In genomic region chr6:158031445-158032353, GRCh38 we compare ENCODE assay signal across 1 cellular context.
A peak's percentile ranks its signal among the peaks of the same experiment; 100 is the strongest.
TF ChIP-seq lines count a peak whose summit lies in the region.

No MANE protein-coding gene starts in this region.

TF ChIP-seq in K562, 482 proteins besides CTCF, POLR2A, EP300 and RAD21 (continued from another document and continues in another):
- TF ChIP-seq ZBTB33 (CRISPR knock-in tag; IDR thresholded peaks at IDR 0.05) = peak; percentile 20; the same call in 1 of the 2 replicates
- TF ChIP-seq DMBX1 (CRISPR knock-in tag; IDR thresholded peaks at IDR 0.05; ENCODE audit: borderline replicate concordance) = peak; percentile 29; the same call in 1 of the 2 replicates
- no peak for TF ChIP-seq SIX5 (IDR thresholded peaks at IDR 0.05; ENCODE audit: borderline replicate concordance in 1 of 2, insufficient read depth in 1 of 2, low read depth in 1 of 2, low read length in 2 of 2)
- no peak for TF ChIP-seq DACH1 (IDR thresholded peaks at IDR 0.05; ENCODE audit: partially characterized antibody)
- TF ChIP-seq, protein P1, sequence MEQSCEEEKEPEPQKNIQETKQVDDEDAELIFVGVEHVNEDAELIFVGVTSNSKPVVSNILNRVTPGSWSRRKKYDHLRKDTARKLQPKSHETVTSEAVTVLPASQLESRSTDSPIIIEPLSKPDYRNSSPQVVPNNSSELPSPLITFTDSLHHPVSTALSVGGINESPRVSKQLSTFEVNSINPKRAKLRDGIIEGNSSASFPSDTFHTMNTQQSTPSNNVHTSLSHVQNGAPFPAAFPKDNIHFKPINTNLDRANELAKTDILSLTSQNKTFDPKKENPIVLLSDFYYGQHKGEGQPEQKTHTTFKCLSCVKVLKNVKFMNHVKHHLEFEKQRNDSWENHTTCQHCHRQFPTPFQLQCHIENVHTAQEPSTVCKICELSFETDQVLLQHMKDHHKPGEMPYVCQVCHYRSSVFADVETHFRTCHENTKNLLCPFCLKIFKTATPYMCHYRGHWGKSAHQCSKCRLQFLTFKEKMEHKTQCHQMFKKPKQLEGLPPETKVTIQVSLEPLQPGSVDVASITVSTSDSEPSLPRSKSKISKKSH (CRISPR knock-in tag; IDR thresholded peaks at IDR 0.05) = no peak
- TF ChIP-seq NCOA6 (IDR thresholded peaks at IDR 0.05) = no peak
- peak; percentile 69; the same call in 1 of the 2 replicates for TF ChIP-seq ZKSCAN1 (IDR thresholded peaks at IDR 0.05; ENCODE audit: low read depth, low read length)
- TF ChIP-seq CXXC5 (CRISPR knock-in tag; IDR thresholded peaks at IDR 0.05) = peak; percentile 1; the same call in 1 of the 2 replicates
- TF ChIP-seq CHD1 (IDR thresholded peaks at IDR 0.05; ENCODE audit: low read length) = no peak
- TF ChIP-seq, protein P2, sequence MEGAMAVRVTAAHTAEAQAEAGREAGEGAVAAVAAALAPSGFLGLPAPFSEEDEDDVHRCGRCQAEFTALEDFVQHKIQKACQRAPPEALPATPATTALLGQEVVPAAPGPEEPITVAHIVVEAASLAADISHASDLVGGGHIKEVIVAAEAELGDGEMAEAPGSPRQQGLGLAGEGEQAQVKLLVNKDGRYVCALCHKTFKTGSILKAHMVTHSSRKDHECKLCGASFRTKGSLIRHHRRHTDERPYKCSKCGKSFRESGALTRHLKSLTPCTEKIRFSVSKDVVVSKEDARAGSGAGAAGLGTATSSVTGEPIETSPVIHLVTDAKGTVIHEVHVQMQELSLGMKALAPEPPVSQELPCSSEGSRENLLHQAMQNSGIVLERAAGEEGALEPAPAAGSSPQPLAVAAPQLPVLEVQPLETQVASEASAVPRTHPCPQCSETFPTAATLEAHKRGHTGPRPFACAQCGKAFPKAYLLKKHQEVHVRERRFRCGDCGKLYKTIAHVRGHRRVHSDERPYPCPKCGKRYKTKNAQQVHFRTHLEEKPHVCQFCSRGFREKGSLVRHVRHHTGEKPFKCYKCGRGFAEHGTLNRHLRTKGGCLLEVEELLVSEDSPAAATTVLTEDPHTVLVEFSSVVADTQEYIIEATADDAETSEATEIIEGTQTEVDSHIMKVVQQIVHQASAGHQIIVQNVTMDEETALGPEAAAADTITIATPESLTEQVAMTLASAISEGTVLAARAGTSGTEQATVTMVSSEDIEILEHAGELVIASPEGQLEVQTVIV (CRISPR knock-in tag; IDR thresholded peaks at IDR 0.05; ENCODE audit: borderline replicate concordance) = no peak
- no peak for TF ChIP-seq ZNF274 (IDR thresholded peaks at IDR 0.05; ENCODE audit: borderline replicate concordance, low read depth, low read length)
- no peak for TF ChIP-seq POLR2AphosphoS2 (IDR thresholded peaks at IDR 0.05; ENCODE audit: low read length)
- TF ChIP-seq HNRNPH1 (optimal IDR thresholded peaks at IDR 0.05; ENCODE audit: low read depth, low read length) = no peak
- no peak for TF ChIP-seq TAL1 (IDR thresholded peaks at IDR 0.05)
- TF ChIP-seq ZNF174 (CRISPR knock-in tag; IDR thresholded peaks at IDR 0.05) = no peak
- TF ChIP-seq, protein P3, sequence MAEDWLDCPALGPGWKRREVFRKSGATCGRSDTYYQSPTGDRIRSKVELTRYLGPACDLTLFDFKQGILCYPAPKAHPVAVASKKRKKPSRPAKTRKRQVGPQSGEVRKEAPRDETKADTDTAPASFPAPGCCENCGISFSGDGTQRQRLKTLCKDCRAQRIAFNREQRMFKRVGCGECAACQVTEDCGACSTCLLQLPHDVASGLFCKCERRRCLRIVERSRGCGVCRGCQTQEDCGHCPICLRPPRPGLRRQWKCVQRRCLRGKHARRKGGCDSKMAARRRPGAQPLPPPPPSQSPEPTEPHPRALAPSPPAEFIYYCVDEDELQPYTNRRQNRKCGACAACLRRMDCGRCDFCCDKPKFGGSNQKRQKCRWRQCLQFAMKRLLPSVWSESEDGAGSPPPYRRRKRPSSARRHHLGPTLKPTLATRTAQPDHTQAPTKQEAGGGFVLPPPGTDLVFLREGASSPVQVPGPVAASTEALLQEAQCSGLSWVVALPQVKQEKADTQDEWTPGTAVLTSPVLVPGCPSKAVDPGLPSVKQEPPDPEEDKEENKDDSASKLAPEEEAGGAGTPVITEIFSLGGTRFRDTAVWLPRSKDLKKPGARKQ (CRISPR knock-in tag; IDR thresholded peaks at IDR 0.05) = no peak
- no peak for TF ChIP-seq HNRNPLL (IDR thresholded peaks at IDR 0.05; ENCODE audit: low read depth, low read length, poor library complexity, severe bottlenecking)
- TF ChIP-seq MED1 (CRISPR knock-in tag; IDR thresholded peaks at IDR 0.05; ENCODE audit: borderline replicate concordance) = no peak
- TF ChIP-seq, protein P4, sequence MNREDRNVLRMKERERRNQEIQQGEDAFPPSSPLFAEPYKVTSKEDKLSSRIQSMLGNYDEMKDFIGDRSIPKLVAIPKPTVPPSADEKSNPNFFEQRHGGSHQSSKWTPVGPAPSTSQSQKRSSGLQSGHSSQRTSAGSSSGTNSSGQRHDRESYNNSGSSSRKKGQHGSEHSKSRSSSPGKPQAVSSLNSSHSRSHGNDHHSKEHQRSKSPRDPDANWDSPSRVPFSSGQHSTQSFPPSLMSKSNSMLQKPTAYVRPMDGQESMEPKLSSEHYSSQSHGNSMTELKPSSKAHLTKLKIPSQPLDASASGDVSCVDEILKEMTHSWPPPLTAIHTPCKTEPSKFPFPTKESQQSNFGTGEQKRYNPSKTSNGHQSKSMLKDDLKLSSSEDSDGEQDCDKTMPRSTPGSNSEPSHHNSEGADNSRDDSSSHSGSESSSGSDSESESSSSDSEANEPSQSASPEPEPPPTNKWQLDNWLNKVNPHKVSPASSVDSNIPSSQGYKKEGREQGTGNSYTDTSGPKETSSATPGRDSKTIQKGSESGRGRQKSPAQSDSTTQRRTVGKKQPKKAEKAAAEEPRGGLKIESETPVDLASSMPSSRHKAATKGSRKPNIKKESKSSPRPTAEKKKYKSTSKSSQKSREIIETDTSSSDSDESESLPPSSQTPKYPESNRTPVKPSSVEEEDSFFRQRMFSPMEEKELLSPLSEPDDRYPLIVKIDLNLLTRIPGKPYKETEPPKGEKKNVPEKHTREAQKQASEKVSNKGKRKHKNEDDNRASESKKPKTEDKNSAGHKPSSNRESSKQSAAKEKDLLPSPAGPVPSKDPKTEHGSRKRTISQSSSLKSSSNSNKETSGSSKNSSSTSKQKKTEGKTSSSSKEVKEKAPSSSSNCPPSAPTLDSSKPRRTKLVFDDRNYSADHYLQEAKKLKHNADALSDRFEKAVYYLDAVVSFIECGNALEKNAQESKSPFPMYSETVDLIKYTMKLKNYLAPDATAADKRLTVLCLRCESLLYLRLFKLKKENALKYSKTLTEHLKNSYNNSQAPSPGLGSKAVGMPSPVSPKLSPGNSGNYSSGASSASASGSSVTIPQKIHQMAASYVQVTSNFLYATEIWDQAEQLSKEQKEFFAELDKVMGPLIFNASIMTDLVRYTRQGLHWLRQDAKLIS (CRISPR knock-in tag; IDR thresholded peaks at IDR 0.05) = no peak
- TF ChIP-seq ZNF586 (CRISPR knock-in tag; conservative IDR thresholded peaks at IDR 0.05) = no peak; the same call in 1 of the 2 replicates
- TF ChIP-seq, protein P5, sequence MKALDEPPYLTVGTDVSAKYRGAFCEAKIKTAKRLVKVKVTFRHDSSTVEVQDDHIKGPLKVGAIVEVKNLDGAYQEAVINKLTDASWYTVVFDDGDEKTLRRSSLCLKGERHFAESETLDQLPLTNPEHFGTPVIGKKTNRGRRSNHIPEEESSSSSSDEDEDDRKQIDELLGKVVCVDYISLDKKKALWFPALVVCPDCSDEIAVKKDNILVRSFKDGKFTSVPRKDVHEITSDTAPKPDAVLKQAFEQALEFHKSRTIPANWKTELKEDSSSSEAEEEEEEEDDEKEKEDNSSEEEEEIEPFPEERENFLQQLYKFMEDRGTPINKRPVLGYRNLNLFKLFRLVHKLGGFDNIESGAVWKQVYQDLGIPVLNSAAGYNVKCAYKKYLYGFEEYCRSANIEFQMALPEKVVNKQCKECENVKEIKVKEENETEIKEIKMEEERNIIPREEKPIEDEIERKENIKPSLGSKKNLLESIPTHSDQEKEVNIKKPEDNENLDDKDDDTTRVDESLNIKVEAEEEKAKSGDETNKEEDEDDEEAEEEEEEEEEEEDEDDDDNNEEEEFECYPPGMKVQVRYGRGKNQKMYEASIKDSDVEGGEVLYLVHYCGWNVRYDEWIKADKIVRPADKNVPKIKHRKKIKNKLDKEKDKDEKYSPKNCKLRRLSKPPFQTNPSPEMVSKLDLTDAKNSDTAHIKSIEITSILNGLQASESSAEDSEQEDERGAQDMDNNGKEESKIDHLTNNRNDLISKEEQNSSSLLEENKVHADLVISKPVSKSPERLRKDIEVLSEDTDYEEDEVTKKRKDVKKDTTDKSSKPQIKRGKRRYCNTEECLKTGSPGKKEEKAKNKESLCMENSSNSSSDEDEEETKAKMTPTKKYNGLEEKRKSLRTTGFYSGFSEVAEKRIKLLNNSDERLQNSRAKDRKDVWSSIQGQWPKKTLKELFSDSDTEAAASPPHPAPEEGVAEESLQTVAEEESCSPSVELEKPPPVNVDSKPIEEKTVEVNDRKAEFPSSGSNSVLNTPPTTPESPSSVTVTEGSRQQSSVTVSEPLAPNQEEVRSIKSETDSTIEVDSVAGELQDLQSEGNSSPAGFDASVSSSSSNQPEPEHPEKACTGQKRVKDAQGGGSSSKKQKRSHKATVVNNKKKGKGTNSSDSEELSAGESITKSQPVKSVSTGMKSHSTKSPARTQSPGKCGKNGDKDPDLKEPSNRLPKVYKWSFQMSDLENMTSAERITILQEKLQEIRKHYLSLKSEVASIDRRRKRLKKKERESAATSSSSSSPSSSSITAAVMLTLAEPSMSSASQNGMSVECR (CRISPR knock-in tag; IDR thresholded peaks at IDR 0.05) = no peak
- no peak for TF ChIP-seq TCF7 (IDR thresholded peaks at IDR 0.05; ENCODE audit: borderline replicate concordance)
- no peak for TF ChIP-seq CCAR2 (IDR thresholded peaks at IDR 0.05; ENCODE audit: low read depth, low read length)
- 0 out of 2 replicates have a peak, but pooled peaks have one; percentile 6 for TF ChIP-seq ZNF511 (CRISPR knock-in tag; IDR thresholded peaks at IDR 0.05)
- no peak for TF ChIP-seq RFX5 (IDR thresholded peaks at IDR 0.05; ENCODE audit: low read depth, low read length)
- no peak for TF ChIP-seq PRPF4 (IDR thresholded peaks at IDR 0.05; ENCODE audit: insufficient read depth, low read depth, low read length, poor library complexity, severe bottlenecking)
- TF ChIP-seq ZNF668 (CRISPR knock-in tag; IDR thresholded peaks at IDR 0.05) = no peak
- TF ChIP-seq KLF6 (CRISPR knock-in tag; IDR thresholded peaks at IDR 0.05; ENCODE audit: borderline replicate concordance) = no peak
- TF ChIP-seq SRSF1 (IDR thresholded peaks at IDR 0.05; ENCODE audit: low read depth, low read length) = no peak
- TF ChIP-seq, protein P6, sequence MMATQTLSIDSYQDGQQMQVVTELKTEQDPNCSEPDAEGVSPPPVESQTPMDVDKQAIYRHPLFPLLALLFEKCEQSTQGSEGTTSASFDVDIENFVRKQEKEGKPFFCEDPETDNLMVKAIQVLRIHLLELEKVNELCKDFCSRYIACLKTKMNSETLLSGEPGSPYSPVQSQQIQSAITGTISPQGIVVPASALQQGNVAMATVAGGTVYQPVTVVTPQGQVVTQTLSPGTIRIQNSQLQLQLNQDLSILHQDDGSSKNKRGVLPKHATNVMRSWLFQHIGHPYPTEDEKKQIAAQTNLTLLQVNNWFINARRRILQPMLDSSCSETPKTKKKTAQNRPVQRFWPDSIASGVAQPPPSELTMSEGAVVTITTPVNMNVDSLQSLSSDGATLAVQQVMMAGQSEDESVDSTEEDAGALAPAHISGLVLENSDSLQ (IDR thresholded peaks at IDR 0.05) = peak; percentile 36
- TF ChIP-seq ZNF140 (CRISPR knock-in tag; IDR thresholded peaks at IDR 0.05) = no peak
- no peak for TF ChIP-seq ESRRB (CRISPR knock-in tag; IDR thresholded peaks at IDR 0.05; ENCODE audit: borderline replicate concordance)
- no peak for TF ChIP-seq ZNF778 (CRISPR knock-in tag; IDR thresholded peaks at IDR 0.05)
- no peak for TF ChIP-seq CEBPG (CRISPR knock-in tag; IDR thresholded peaks at IDR 0.05)
- TF ChIP-seq CEBPG (tag; conservative IDR thresholded peaks at IDR 0.05 in 1 of 2, IDR thresholded peaks at IDR 0.05 in 1 of 2) = no peak
- TF ChIP-seq PPARD (CRISPR knock-in tag; IDR thresholded peaks at IDR 0.05) = no peak
- no peak for TF ChIP-seq ZNF3 (CRISPR knock-in tag; IDR thresholded peaks at IDR 0.05)
- no peak for TF ChIP-seq MCM7 (IDR thresholded peaks at IDR 0.05)
- no peak for TF ChIP-seq NCOA4 (IDR thresholded peaks at IDR 0.05; ENCODE audit: partially characterized antibody)
- TF ChIP-seq U2AF2 (optimal IDR thresholded peaks at IDR 0.05; ENCODE audit: low read depth, low read length) = no peak
- TF ChIP-seq NFRKB (IDR thresholded peaks at IDR 0.05; ENCODE audit: low read depth) = no peak
- TF ChIP-seq KAT7 (CRISPR knock-in tag; IDR thresholded peaks at IDR 0.05; ENCODE audit: borderline replicate concordance) = 0 out of 2 replicates have a peak, but pooled peaks have one; percentile 63
- no peak for TF ChIP-seq CREBBP (IDR thresholded peaks at IDR 0.05; ENCODE audit: low read depth, low read length)
- TF ChIP-seq FOXJ2 (tag; IDR thresholded peaks at IDR 0.05) = no peak
- TF ChIP-seq RBM25 (IDR thresholded peaks at IDR 0.05; ENCODE audit: low read depth, low read length, severe bottlenecking) = no peak
- no peak for TF ChIP-seq FOXA1 (IDR thresholded peaks at IDR 0.05; ENCODE audit: borderline replicate concordance)
- no peak for TF ChIP-seq ZNF23 (CRISPR knock-in tag; IDR thresholded peaks at IDR 0.05)
- no peak for TF ChIP-seq TGIF2 (CRISPR knock-in tag; IDR thresholded peaks at IDR 0.05)
- TF ChIP-seq MAFK (IDR thresholded peaks at IDR 0.05; ENCODE audit: low read length) = no peak
- TF ChIP-seq HDAC2 (IDR thresholded peaks at IDR 0.05) = no peak
- no peak for TF ChIP-seq ZKSCAN3 (CRISPR knock-in tag; IDR thresholded peaks at IDR 0.05)
- TF ChIP-seq GABPB2 (CRISPR knock-in tag; conservative IDR thresholded peaks at IDR 0.05) = no peak
- TF ChIP-seq ZNF507 (tag; conservative IDR thresholded peaks at IDR 0.05) = no peak
